ENCODE assay signal across 2 cellular contexts in genomic region chr22:45262195-45262930, GRCh38.
TF ChIP-seq lines count a peak whose summit lies in the region.

No MANE protein-coding gene starts in this region.

TF ChIP-seq in GM12878, 131 proteins besides CTCF, POLR2A, EP300 and RAD21:
- no peak for TF ChIP-seq PAX8 (IDR thresholded peaks at IDR 0.05)
- no peak for TF ChIP-seq JUNB (IDR thresholded peaks at IDR 0.05)
- TF ChIP-seq CHD1 (IDR thresholded peaks at IDR 0.05; ENCODE audit: low read depth, low read length) = no peak
- TF ChIP-seq RELB (IDR thresholded peaks at IDR 0.05; ENCODE audit: low read depth) = no peak
- TF ChIP-seq HDAC2 (IDR thresholded peaks at IDR 0.05) = no peak
- no peak for TF ChIP-seq SP1 (IDR thresholded peaks at IDR 0.05; ENCODE audit: low read depth, low read length)
- TF ChIP-seq BHLHE40 (IDR thresholded peaks at IDR 0.05; ENCODE audit: borderline replicate concordance in 1 of 2, low read depth in 2 of 2, low read length in 1 of 2) = no peak
- TF ChIP-seq PML (IDR thresholded peaks at IDR 0.05; ENCODE audit: low read length) = no peak
TF ChIP-seq in GM12878: peak in this region for 0.

TF ChIP-seq in WTC11, 78 proteins besides CTCF, POLR2A, EP300 and RAD21:
- TF ChIP-seq ZNF317 (CRISPR knock-in tag; IDR thresholded peaks at IDR 0.05; ENCODE audit: borderline replicate concordance, low read depth) (no peak), JUN (CRISPR knock-in tag; IDR thresholded peaks at IDR 0.05) (no peak), FOXP1 (CRISPR knock-in tag; IDR thresholded peaks at IDR 0.05; ENCODE audit: borderline replicate concordance) (no peak), ZNF671 (CRISPR knock-in tag; IDR thresholded peaks at IDR 0.05) (no peak), ZNF416 (CRISPR knock-in tag; IDR thresholded peaks at IDR 0.05) (no peak), RELA (CRISPR knock-in tag; IDR thresholded peaks at IDR 0.05; ENCODE audit: borderline replicate concordance) (no peak)
- TF ChIP-seq, protein P1, sequence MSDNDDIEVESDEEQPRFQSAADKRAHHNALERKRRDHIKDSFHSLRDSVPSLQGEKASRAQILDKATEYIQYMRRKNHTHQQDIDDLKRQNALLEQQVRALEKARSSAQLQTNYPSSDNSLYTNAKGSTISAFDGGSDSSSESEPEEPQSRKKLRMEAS (CRISPR knock-in tag; IDR thresholded peaks at IDR 0.05) = no peak
